In the genomic region with DNA sequence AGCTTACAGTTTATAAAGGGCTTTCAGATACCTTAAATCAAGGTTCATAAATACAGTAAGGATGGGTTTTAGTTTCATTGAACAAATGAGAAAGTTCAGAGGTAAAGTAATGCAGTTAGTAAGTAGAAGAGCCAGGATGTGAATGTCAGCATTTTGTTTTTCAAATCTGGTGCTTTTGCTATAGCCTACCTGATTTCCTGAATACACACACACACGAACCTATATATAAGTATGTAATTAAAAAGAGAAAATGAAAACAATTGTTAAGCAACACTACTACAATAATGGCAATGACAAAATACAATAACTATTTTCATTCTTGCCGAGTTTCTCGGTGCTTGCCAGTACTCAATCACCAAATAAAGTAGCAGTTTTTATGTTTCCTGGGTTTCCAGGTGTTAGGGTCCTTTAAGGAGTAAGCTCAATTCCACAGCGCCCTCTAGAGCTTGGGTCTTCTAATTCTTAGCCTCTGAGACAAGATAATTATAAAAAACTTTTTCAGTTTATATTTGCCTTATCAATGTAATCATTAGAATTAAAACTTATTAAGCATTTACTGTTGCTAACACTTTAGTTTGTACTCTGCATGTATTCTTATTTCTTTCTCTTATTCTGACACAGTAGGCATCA, we compare ENCODE assay signal across 8 cellular contexts.
DNase-seq lines count a peak whose midpoint lies in the region; ATAC-seq and TF ChIP-seq lines count a peak whose summit lies in the region.

No MANE protein-coding gene starts in this region.

- H3K9me3 ChIP-seq in OCI-LY1 (ENCODE audit: low read length), result no peaks in the 10 kb centered on the region
- H3K9me3 ChIP-seq in neural cell (ENCODE audit: low read length), result no peaks in the 10 kb centered on the region

- H3K27me3 Mint-ChIP-seq in activated naive CD8-positive, alpha-beta T cell treated with anti-CD3 and anti-CD28 coated beads, Interleukin-2, amount 50 U/mL, for 24 hours, result no peaks in the 10 kb centered on the region
- H3K27me3 Mint-ChIP-seq in activated naive CD8-positive, alpha-beta T cell treated with anti-CD3 and anti-CD28 coated beads for 36 hours, result no peaks in the 10 kb centered on the region

- H3K9ac ChIP-seq in OCI-LY1 (ENCODE audit: low read length) (no peak overlapping the region), neural cell (ENCODE audit: low read length) (no peak overlapping the region)

- H3K4me2 ChIP-seq in OCI-LY1 (ENCODE audit: low read length) (no peak overlapping the region), neural cell (ENCODE audit: low read length) (no peak overlapping the region)

- H2AFZ ChIP-seq in OCI-LY1 (ENCODE audit: low read length), result no peak overlapping the region
- H2AFZ ChIP-seq in neural cell (ENCODE audit: low read depth, low read length), result no peak overlapping the region

- H3K79me2 ChIP-seq in OCI-LY1 (ENCODE audit: insufficient read depth, low read length), result no peaks in the 10 kb centered on the region
- H3K79me2 ChIP-seq in neural cell (replicated peaks; ENCODE audit: insufficient read depth, low read length), result no peaks in the 10 kb centered on the region

- no peak for TF ChIP-seq RAD21 in neural cell (conservative IDR thresholded peaks at IDR 0.05)

- no peaks in the 10 kb centered on the region for H4K20me1 ChIP-seq in OCI-LY1 (ENCODE audit: insufficient read depth, low read length)
- no peaks in the 10 kb centered on the region for H4K20me1 ChIP-seq in neural cell (ENCODE audit: insufficient read depth)

- H3K9me3 Mint-ChIP-seq in activated naive CD8-positive, alpha-beta T cell treated with anti-CD3 and anti-CD28 coated beads, Interleukin-2, amount 50 U/mL, for 24 hours, result peaks cover 5% of the 10 kb centered on the region
- H3K9me3 Mint-ChIP-seq in activated naive CD8-positive, alpha-beta T cell treated with anti-CD3 and anti-CD28 coated beads for 36 hours, result peaks cover 2% of the 10 kb centered on the region

- no peaks in the 10 kb centered on the region for H3K4me1 ChIP-seq in OCI-LY1 (ENCODE audit: insufficient read depth, low read length, severe bottlenecking)

- TF ChIP-seq CTCF in OCI-LY1 (IDR thresholded peaks at IDR 0.05; ENCODE audit: low read length) (peak; percentile 51), neural cell (IDR thresholded peaks at IDR 0.05; ENCODE audit: poor library complexity, severe bottlenecking) (no peak)

- no peak overlapping the region for H3K27ac Mint-ChIP-seq in activated naive CD8-positive, alpha-beta T cell treated with anti-CD3 and anti-CD28 coated beads, Interleukin-2, amount 50 U/mL, for 24 hours
- no peak overlapping the region for H3K27ac Mint-ChIP-seq in activated naive CD8-positive, alpha-beta T cell treated with anti-CD3 and anti-CD28 coated beads for 36 hours

- peak; percentile 18 for DNase-seq in activated naive CD8-positive, alpha-beta T cell treated with anti-CD3 and anti-CD28 coated beads, Interleukin-2, amount 50 U/mL, for 24 hours
- no peak for DNase-seq in activated naive CD8-positive, alpha-beta T cell treated with anti-CD3 and anti-CD28 coated beads for 36 hours
- peak; percentile 18 for DNase-seq in cerebellar cortex (ENCODE audit: low spot score)
- DNase-seq in NCI-H187 treated with DMSO at 0.1 percent for 48 hours (lab: John Stamatoyannopoulos, UW), result no peak
- no peak for DNase-seq in hippocampal formation (lab: John Stamatoyannopoulos, UW)

- H3K36me3 Mint-ChIP-seq in activated naive CD8-positive, alpha-beta T cell treated with anti-CD3 and anti-CD28 coated beads, Interleukin-2, amount 50 U/mL, for 24 hours (ENCODE audit: low read depth), result no peaks in the 10 kb centered on the region
- no peaks in the 10 kb centered on the region for H3K36me3 Mint-ChIP-seq in activated naive CD8-positive, alpha-beta T cell treated with anti-CD3 and anti-CD28 coated beads for 36 hours

- no peak for ATAC-seq in activated naive CD8-positive, alpha-beta T cell treated with anti-CD3 and anti-CD28 coated beads, Interleukin-2, amount 50 U/mL, for 24 hours
- peak; percentile 67 for ATAC-seq in HG02885 (IDR thresholded peaks at IDR 0.05; ENCODE audit: poor library complexity, unreplicated experiment)

- no peaks in the 10 kb centered on the region for H3K27me3 ChIP-seq in OCI-LY1 (ENCODE audit: insufficient read depth, low read length)
- H3K27me3 ChIP-seq in neural cell (ENCODE audit: insufficient read depth, low read depth, low read length), result no peaks in the 10 kb centered on the region

- H3K4me3 ChIP-seq in OCI-LY1 (ENCODE audit: low read depth, low read length, poor library complexity, severe bottlenecking) (no peak overlapping the region), neural cell (ENCODE audit: low read length) (no peak overlapping the region)

- H3K27ac ChIP-seq in OCI-LY1 (ENCODE audit: low read depth, low read length, poor library complexity, severe bottlenecking) (no peak overlapping the region), neural cell (ENCODE audit: low read length) (peak overlapping the region; percentile 26)

- H3K36me3 ChIP-seq in OCI-LY1 (ENCODE audit: insufficient read depth, low read length), result no peaks in the 10 kb centered on the region
- H3K36me3 ChIP-seq in neural cell (ENCODE audit: insufficient read depth, low read length), result no peaks in the 10 kb centered on the region

- H3F3A ChIP-seq in OCI-LY1 (ENCODE audit: insufficient read depth, low read length) (no peaks in the 10 kb centered on the region), neural cell (ENCODE audit: insufficient read depth, low read length, poor library complexity, severe bottlenecking) (no peaks in the 10 kb centered on the region)

- H3K4me3 Mint-ChIP-seq in activated naive CD8-positive, alpha-beta T cell treated with anti-CD3 and anti-CD28 coated beads, Interleukin-2, amount 50 U/mL, for 24 hours, result no peak overlapping the region
- H3K4me3 Mint-ChIP-seq in activated naive CD8-positive, alpha-beta T cell treated with anti-CD3 and anti-CD28 coated beads for 36 hours, result no peak overlapping the region

- H3K4me1 Mint-ChIP-seq in activated naive CD8-positive, alpha-beta T cell treated with anti-CD3 and anti-CD28 coated beads, Interleukin-2, amount 50 U/mL, for 24 hours, result peaks cover 4% of the 10 kb centered on the region
- H3K4me1 Mint-ChIP-seq in activated naive CD8-positive, alpha-beta T cell treated with anti-CD3 and anti-CD28 coated beads for 36 hours, result peaks cover 6% of the 10 kb centered on the region

- no peak for TF ChIP-seq EP300 in neural cell (conservative IDR thresholded peaks at IDR 0.05; ENCODE audit: poor library complexity, severe bottlenecking)

- no peaks in the 10 kb centered on the region for H3K9me2 ChIP-seq in OCI-LY1 (ENCODE audit: low read depth, low read length)
- no peaks in the 10 kb centered on the region for H3K9me2 ChIP-seq in neural cell (ENCODE audit: insufficient read depth, low read length)

TF ChIP-seq in neural cell, 6 proteins besides CTCF, POLR2A, EP300 and RAD21:
- TF ChIP-seq SMC3 (conservative IDR thresholded peaks at IDR 0.05; ENCODE audit: poor library complexity) (no peak), MXI1 (conservative IDR thresholded peaks at IDR 0.05; ENCODE audit: poor library complexity, severe bottlenecking) (no peak), POLR2AphosphoS5 (IDR thresholded peaks at IDR 0.05) (no peak), EZH2 (IDR thresholded peaks at IDR 0.05; ENCODE audit: borderline replicate concordance, insufficient read depth, low read length, poor library complexity, severe bottlenecking) (no peak), TAF1 (IDR thresholded peaks at IDR 0.05; ENCODE audit: low read depth) (no peak)
- TF ChIP-seq, protein P1, sequence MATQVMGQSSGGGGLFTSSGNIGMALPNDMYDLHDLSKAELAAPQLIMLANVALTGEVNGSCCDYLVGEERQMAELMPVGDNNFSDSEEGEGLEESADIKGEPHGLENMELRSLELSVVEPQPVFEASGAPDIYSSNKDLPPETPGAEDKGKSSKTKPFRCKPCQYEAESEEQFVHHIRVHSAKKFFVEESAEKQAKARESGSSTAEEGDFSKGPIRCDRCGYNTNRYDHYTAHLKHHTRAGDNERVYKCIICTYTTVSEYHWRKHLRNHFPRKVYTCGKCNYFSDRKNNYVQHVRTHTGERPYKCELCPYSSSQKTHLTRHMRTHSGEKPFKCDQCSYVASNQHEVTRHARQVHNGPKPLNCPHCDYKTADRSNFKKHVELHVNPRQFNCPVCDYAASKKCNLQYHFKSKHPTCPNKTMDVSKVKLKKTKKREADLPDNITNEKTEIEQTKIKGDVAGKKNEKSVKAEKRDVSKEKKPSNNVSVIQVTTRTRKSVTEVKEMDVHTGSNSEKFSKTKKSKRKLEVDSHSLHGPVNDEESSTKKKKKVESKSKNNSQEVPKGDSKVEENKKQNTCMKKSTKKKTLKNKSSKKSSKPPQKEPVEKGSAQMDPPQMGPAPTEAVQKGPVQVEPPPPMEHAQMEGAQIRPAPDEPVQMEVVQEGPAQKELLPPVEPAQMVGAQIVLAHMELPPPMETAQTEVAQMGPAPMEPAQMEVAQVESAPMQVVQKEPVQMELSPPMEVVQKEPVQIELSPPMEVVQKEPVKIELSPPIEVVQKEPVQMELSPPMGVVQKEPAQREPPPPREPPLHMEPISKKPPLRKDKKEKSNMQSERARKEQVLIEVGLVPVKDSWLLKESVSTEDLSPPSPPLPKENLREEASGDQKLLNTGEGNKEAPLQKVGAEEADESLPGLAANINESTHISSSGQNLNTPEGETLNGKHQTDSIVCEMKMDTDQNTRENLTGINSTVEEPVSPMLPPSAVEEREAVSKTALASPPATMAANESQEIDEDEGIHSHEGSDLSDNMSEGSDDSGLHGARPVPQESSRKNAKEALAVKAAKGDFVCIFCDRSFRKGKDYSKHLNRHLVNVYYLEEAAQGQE (IDR thresholded peaks at IDR 0.05; ENCODE audit: borderline replicate concordance), result no peak

Comparison
In these comparisons a context has a peak if more than half of its experiments do, and no peak if none do; other contexts are left out.
1. DNase-seq: peak in activated naive CD8-positive, alpha-beta T cell treated with anti-CD3 and anti-CD28 coated beads, Interleukin-2, amount 50 U/mL, for 24 hours (single experiment) and cerebellar cortex (single experiment); none in activated naive CD8-positive, alpha-beta T cell treated with anti-CD3 and anti-CD28 coated beads for 36 hours (single experiment), NCI-H187 treated with DMSO at 0.1 percent for 48 hours (single experiment) and hippocampal formation (0 of 2).